In the genomic region with DNA sequence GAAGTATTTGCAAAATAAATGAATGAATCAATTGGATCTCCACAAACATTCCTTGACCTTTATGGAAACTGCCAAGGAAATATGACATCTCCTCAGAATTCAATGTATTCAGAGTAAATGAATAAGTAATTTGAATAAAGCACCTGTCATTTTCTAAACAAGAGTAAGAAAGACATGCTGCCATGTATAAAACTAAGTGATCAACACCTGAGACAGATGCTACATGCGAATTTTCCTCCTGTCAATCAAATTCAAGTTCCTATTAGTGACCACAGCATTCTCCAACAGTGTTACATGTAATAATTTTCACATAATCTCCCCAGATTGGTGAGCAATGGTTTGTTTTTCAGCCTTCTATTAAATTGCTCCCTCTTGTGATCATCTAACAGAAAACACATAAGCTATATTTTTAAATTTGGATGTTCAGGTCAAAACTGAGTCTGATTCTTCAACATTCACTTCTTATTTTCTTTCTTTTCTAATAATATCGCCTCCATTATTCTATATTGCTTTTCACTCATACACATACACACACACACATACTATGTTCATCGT, we compare ENCODE assay signal across 15 cellular contexts.
DNase-seq lines count a peak whose midpoint lies in the region; ATAC-seq and TF ChIP-seq lines count a peak whose summit lies in the region.
"Had no signal": no experiment of that assay in that cellular context is flagged by ENCODE, and none has a peak within 500 bp of the region (broad histone marks: within the 10 kb centered on the region; RNA-seq: fewer than 3 reads in every experiment).

No MANE protein-coding gene starts in this region.

- no peak overlapping the region for H3K18ac ChIP-seq in H9 (ENCODE audit: insufficient read length, low read depth, low read length)

- peaks cover 0 to 2% of the 10 kb centered on the region in 2 experiments; a peak in 2 of 5 replicates for H3K9me3 Mint-ChIP-seq in H9
- H3K9me3 Mint-ChIP-seq: activated naive CD8-positive, alpha-beta T cell treated with anti-CD3 and anti-CD28 coated beads, Interleukin-2, amount 10 ng/mL, durations not matched to agents 7 days and 5 days had no signal

- ATAC-seq in mucosa of descending colon = no peak
- ATAC-seq: left lobe of liver had no signal

- H2BK12ac ChIP-seq in H9 (ENCODE audit: insufficient read length, low read depth, low read length) = no peak overlapping the region

- intact Hi-C loops in mucosa of descending colon (cut with DNase I, micrococcal nuclease) = no loop called here
- intact Hi-C loops in esophagus muscularis mucosa (cut with DNase I) = no loop called here

- 100% methylated on average over 1 of the region's 3 CpGs for WGBS in H9 (ENCODE audit: extremely low coverage, insufficient read length, low lambda C conversion rate)
- 93% methylated on average over 3 of the region's 3 CpGs for WGBS in esophagus muscularis mucosa

- no peak overlapping the region for H4K8ac ChIP-seq in H9 (replicated peaks; ENCODE audit: insufficient read length, low read depth, low read length)

- no peaks in the 10 kb centered on the region for H3K4me1 ChIP-seq in H9 (ENCODE audit: insufficient read depth, low read length)
- no peaks in the 10 kb centered on the region for H3K4me1 ChIP-seq in osteoblast (ENCODE audit: insufficient read depth, low read length)
- no peaks in the 10 kb centered on the region for H3K4me1 ChIP-seq in mucosa of descending colon (ENCODE audit: low read depth)
- peaks cover 0 to 5% (median 0%) of the 10 kb centered on the region in 4 donors for H3K4me1 ChIP-seq in esophagus muscularis mucosa

- H3K79me2 ChIP-seq in H9 (ENCODE audit: insufficient read depth, low read length) (no peaks in the 10 kb centered on the region), osteoblast (ENCODE audit: insufficient read depth, low read length) (no peaks in the 10 kb centered on the region)

- no peak overlapping the region for H3K9ac ChIP-seq in H9 (ENCODE audit: extremely low read depth, insufficient read length, low read length)

- in situ Hi-C loops in brain microvascular endothelial cell (cut with HindIII; ENCODE audit: low pct_ligation_motif_present, low sequenced_read_pairs) = no loop called here

- H3K56ac ChIP-seq in H9 (ENCODE audit: insufficient read length, low read depth, low read length) = no peak overlapping the region

- H4K91ac ChIP-seq in H9 (ENCODE audit: insufficient read length, low read depth, low read length) = no peak overlapping the region

- H2AFZ ChIP-seq in H9 (ENCODE audit: low read length) (no peak overlapping the region), osteoblast (ENCODE audit: low read length) (no peak overlapping the region)

- H2BK15ac ChIP-seq in H9 (ENCODE audit: low read depth, low read length) = no peak overlapping the region

- no peaks in the 10 kb centered on the region for H3K79me1 ChIP-seq in H9 (ENCODE audit: insufficient read depth, low read depth, low read length, poor library complexity, severe bottlenecking)

- H3K36me3 ChIP-seq in brain microvascular endothelial cell (replicated peaks) (no peaks in the 10 kb centered on the region), osteoblast (ENCODE audit: insufficient read depth, low read length) (no peaks in the 10 kb centered on the region), mucosa of descending colon (ENCODE audit: low read depth) (no peaks in the 10 kb centered on the region), esophagus muscularis mucosa (no peaks in the 10 kb centered on the region)

- no peak overlapping the region for H2BK120ac ChIP-seq in H9 (ENCODE audit: low read depth, low read length, poor library complexity, severe bottlenecking)

- no peaks in the 10 kb centered on the region for H3K27me3 ChIP-seq in H9 (ENCODE audit: insufficient read depth, low read length)
- no peaks in the 10 kb centered on the region for H3K27me3 ChIP-seq in brain microvascular endothelial cell (replicated peaks)
- peaks cover 2% of the 10 kb centered on the region for H3K27me3 ChIP-seq in osteoblast (ENCODE audit: insufficient read depth, low read length)
- no peaks in the 10 kb centered on the region for H3K27me3 ChIP-seq in esophagus muscularis mucosa

- H3K27me3 Mint-ChIP-seq in H9 (ENCODE audit: low read depth) = no peaks in the 10 kb centered on the region
- H3K27me3 Mint-ChIP-seq: activated naive CD8-positive, alpha-beta T cell treated with anti-CD3 and anti-CD28 coated beads, Interleukin-2, amount 10 ng/mL, durations not matched to agents 7 days and 5 days; naive B cell had no signal

- no peak overlapping the region for H3K27ac Mint-ChIP-seq in H9
- H3K27ac Mint-ChIP-seq: activated naive CD8-positive, alpha-beta T cell treated with anti-CD3 and anti-CD28 coated beads, Interleukin-2, amount 10 ng/mL, durations not matched to agents 7 days and 5 days; CD4-positive, alpha-beta memory T cell; naive B cell had no signal

- no peak overlapping the region for H2BK5ac ChIP-seq in H9 (ENCODE audit: insufficient read length, low read length)

- H2AK5ac ChIP-seq in H9 (ENCODE audit: insufficient read length, low read length) = no peak overlapping the region

- peaks cover 0 to 17% of the 10 kb centered on the region in 2 experiments; a peak in 3 of 4 replicates for H3K4me1 Mint-ChIP-seq in H9
- H3K4me1 Mint-ChIP-seq: activated naive CD8-positive, alpha-beta T cell treated with anti-CD3 and anti-CD28 coated beads, Interleukin-2, amount 10 ng/mL, durations not matched to agents 7 days and 5 days; CD4-positive, alpha-beta memory T cell; naive B cell had no signal

- TF ChIP-seq CTCF in H9 (conservative IDR thresholded peaks at IDR 0.05) (peak; percentile 28; the same call in 1 of the 3 replicates), brain microvascular endothelial cell (IDR thresholded peaks at IDR 0.05; ENCODE audit: low read depth, low read length, missing control alignments) (peak; percentile 25), osteoblast (IDR thresholded peaks at IDR 0.05; ENCODE audit: extremely low read depth, low read depth, low read length) (peak; percentile 38), mucosa of descending colon (IDR thresholded peaks at IDR 0.05) (no peak), esophagus muscularis mucosa (IDR thresholded peaks at IDR 0.05) (no peak)

- DNase-seq in H9 (no peak), NAMALWA (ENCODE audit: low spot score) (peak; percentile 7), brain microvascular endothelial cell (no peak), osteoblast (ENCODE audit: insufficient read length, low spot score, missing footprints) (no peak), OCI-M2 (lab: John Stamatoyannopoulos, UW; ENCODE audit: unreplicated experiment) (no peak), mucosa of descending colon (no peak), esophagus muscularis mucosa (ENCODE audit: extremely low spot score) (no peak)
- DNase-seq: activated naive CD8-positive, alpha-beta T cell treated with anti-CD3 and anti-CD28 coated beads, Interleukin-2, amount 10 ng/mL, durations not matched to agents 7 days and 5 days; CD4-positive, alpha-beta memory T cell; GF-D8; naive B cell; NCI-H345; stimulated activated CD4-positive, alpha-beta T cell treated with anti-CD3 and anti-CD28 coated beads, Interleukin-1b, Interleukin-23, amount 100 ng/mL, for 48 hours had no signal

- H3K27ac ChIP-seq in H9 (ENCODE audit: insufficient read length, low read depth, low read length) = no peak overlapping the region
- H3K27ac ChIP-seq in brain microvascular endothelial cell = no peak overlapping the region
- no peak overlapping the region for H3K27ac ChIP-seq in osteoblast (ENCODE audit: low read depth, low read length)
- no peak overlapping the region for H3K27ac ChIP-seq in esophagus muscularis mucosa (replicated peaks in 1 of 4)
- H3K27ac ChIP-seq: epithelial cell of prostate had no signal

- peaks cover 0 to 2% (median 0%) of the 10 kb centered on the region in 3 experiments; a peak in 2 of 7 replicates for H3K36me3 Mint-ChIP-seq in H9 (ENCODE audit: insufficient read depth in 1 of 3, low read depth in 3 of 3)
- H3K36me3 Mint-ChIP-seq: activated naive CD8-positive, alpha-beta T cell treated with anti-CD3 and anti-CD28 coated beads, Interleukin-2, amount 10 ng/mL, durations not matched to agents 7 days and 5 days; CD4-positive, alpha-beta memory T cell; naive B cell had no signal

- H4K5ac ChIP-seq in H9 (ENCODE audit: insufficient read length, low read depth, low read length) = no peak overlapping the region

- no peaks in the 10 kb centered on the region for H3K23me2 ChIP-seq in H9 (ENCODE audit: insufficient read length, low read depth, low read length, poor library complexity, severe bottlenecking)

- no peak overlapping the region for H3K23ac ChIP-seq in H9 (ENCODE audit: insufficient read length, low read depth, low read length)

- no peak overlapping the region for H3T11ph ChIP-seq in H9 (ENCODE audit: low read length)

- H3K4me3 Mint-ChIP-seq in H9 = no peak overlapping the region
- H3K4me3 Mint-ChIP-seq: activated naive CD8-positive, alpha-beta T cell treated with anti-CD3 and anti-CD28 coated beads, Interleukin-2, amount 10 ng/mL, durations not matched to agents 7 days and 5 days; CD4-positive, alpha-beta memory T cell; naive B cell had no signal

- H2BK20ac ChIP-seq in H9 (ENCODE audit: low read depth, low read length, poor library complexity, severe bottlenecking) = no peak overlapping the region

- TF ChIP-seq POLR2A in esophagus muscularis mucosa (IDR thresholded peaks at IDR 0.05; ENCODE audit: low read depth) = no peak

- no peak overlapping the region for H3K4me2 ChIP-seq in H9 (ENCODE audit: insufficient read depth, insufficient read length, low read length)
- no peak overlapping the region for H3K4me2 ChIP-seq in osteoblast (ENCODE audit: insufficient read depth, low read length)

- no peak for TF ChIP-seq EP300 in esophagus muscularis mucosa (IDR thresholded peaks at IDR 0.05)

- no peak overlapping the region for H3K4me3 ChIP-seq in brain microvascular endothelial cell (ENCODE audit: low read depth, low read length)
- H3K4me3 ChIP-seq in osteoblast (ENCODE audit: insufficient read depth, low read length) = no peak overlapping the region
- H3K4me3 ChIP-seq in mucosa of descending colon = no peak overlapping the region
- H3K4me3 ChIP-seq in esophagus muscularis mucosa = no peak overlapping the region

- no peak overlapping the region for H3K14ac ChIP-seq in H9 (ENCODE audit: insufficient read depth, low read length)

- no peaks in the 10 kb centered on the region for H4K20me1 ChIP-seq in H9 (ENCODE audit: control insufficient read depth, insufficient read depth, insufficient read length)
- no peaks in the 10 kb centered on the region for H4K20me1 ChIP-seq in osteoblast (ENCODE audit: insufficient read depth, low read length)

- no peak overlapping the region for H3K4ac ChIP-seq in H9 (ENCODE audit: low read depth, low read length)

- H3K9me3 ChIP-seq in H9 (ENCODE audit: control insufficient read depth, low read depth, low read length) (no peaks in the 10 kb centered on the region), osteoblast (ENCODE audit: low read depth, low read length) (no peaks in the 10 kb centered on the region), mucosa of descending colon (no peaks in the 10 kb centered on the region), esophagus muscularis mucosa (no peaks in the 10 kb centered on the region)

Comparison
In these comparisons a context has a peak if more than half of its experiments do, and no peak if none do; other contexts are left out.
1. CTCF ChIP-seq: peak in H9 (single experiment), brain microvascular endothelial cell (single experiment) and osteoblast (single experiment); none in mucosa of descending colon (single experiment) and esophagus muscularis mucosa (0 of 3).